In genomic region chr3:138620431-138620830, GRCh38 we compare ENCODE assay signal across 26 cellular contexts.
"Had no signal": no experiment of that assay in that cellular context is flagged by ENCODE, and none has a peak within 500 bp of the region (broad histone marks: within the 10 kb centered on the region; RNA-seq: fewer than 3 reads in every experiment).

No MANE protein-coding gene starts in this region.

- ATAC-seq: gastrocnemius medialis; left lung; naive thymus-derived CD4-positive, alpha-beta T cell; sciatic nerve; stimulated activated naive CD8-positive, alpha-beta T cell treated with anti-CD3 and anti-CD28 coated beads, Interleukin-15, amount 100 ng/mL, for 72 hours had no signal

- DNase-seq: colonic mucosa; effector CD8-positive, alpha-beta T cell; erythroblast; esophagus squamous epithelium; gastrocnemius medialis; head of caudate nucleus; kidney; left lung; mesendoderm; midbrain; naive thymus-derived CD4-positive, alpha-beta T cell; stimulated activated CD4-positive, alpha-beta T cell treated with anti-CD3 and anti-CD28 coated beads, Interleukin-12 subunit alpha, Interleukin-12 subunit beta, amount 100 ng/mL, for 4 hours; stimulated activated CD4-positive, alpha-beta T cell treated with anti-CD3 and anti-CD28 coated beads, Interleukin-1b, Interleukin-23, amount 100 ng/mL, for 48 hours; stimulated activated CD4-positive, alpha-beta T cell treated with anti-CD3 and anti-CD28 coated beads, Interleukin-4, amount 100 ng/mL, for 1 hour; stimulated activated CD8-positive, alpha-beta memory T cell treated with anti-CD3 and anti-CD28 coated beads, Interleukin-4, amount 100 ng/mL, for 48 hours; stimulated activated naive CD4-positive, alpha-beta T cell; stimulated activated naive CD8-positive, alpha-beta T cell treated with anti-CD3 and anti-CD28 coated beads, Interleukin-15, amount 100 ng/mL, for 72 hours; transverse colon had no signal

- H3K36me3 ChIP-seq: colonic mucosa, gastrocnemius medialis, left lung, neural progenitor cell, prostate gland, right atrium auricular region, suprapubic skin, transverse colon, vagina had no signal

- H3K4me3 ChIP-seq: colonic mucosa, esophagus squamous epithelium, gastrocnemius medialis, left lung, neural progenitor cell, prostate gland, right atrium auricular region, smooth muscle cell, suprapubic skin, transverse colon, vagina had no signal

- H3K27me3 ChIP-seq: colonic mucosa, esophagus squamous epithelium, gastrocnemius medialis, left lung, neural progenitor cell, right atrium auricular region, suprapubic skin, transverse colon, vagina had no signal

- H2AFZ ChIP-seq: neural progenitor cell, parathyroid adenoma had no signal

- H3K9me3 ChIP-seq: colonic mucosa, esophagus squamous epithelium, gastrocnemius medialis, left lung, prostate gland, right atrium auricular region, suprapubic skin, transverse colon, vagina had no signal

- H3K9ac ChIP-seq: neural progenitor cell, parathyroid adenoma had no signal

- H3K27ac ChIP-seq: colonic mucosa, esophagus squamous epithelium, gastrocnemius medialis, left lung, neural progenitor cell, parathyroid adenoma, prostate gland, right atrium auricular region, suprapubic skin, transverse colon, vagina had no signal

- H3K4me2 ChIP-seq: neural progenitor cell, smooth muscle cell had no signal

- H3K4me1 ChIP-seq: colonic mucosa, gastrocnemius medialis, left lung, neural progenitor cell, parathyroid adenoma, prostate gland, right atrium auricular region, suprapubic skin, transverse colon, vagina had no signal

- H3K79me2 ChIP-seq: parathyroid adenoma had no signal
